ENCODE assay signal across 8 cellular contexts in the genomic region with DNA sequence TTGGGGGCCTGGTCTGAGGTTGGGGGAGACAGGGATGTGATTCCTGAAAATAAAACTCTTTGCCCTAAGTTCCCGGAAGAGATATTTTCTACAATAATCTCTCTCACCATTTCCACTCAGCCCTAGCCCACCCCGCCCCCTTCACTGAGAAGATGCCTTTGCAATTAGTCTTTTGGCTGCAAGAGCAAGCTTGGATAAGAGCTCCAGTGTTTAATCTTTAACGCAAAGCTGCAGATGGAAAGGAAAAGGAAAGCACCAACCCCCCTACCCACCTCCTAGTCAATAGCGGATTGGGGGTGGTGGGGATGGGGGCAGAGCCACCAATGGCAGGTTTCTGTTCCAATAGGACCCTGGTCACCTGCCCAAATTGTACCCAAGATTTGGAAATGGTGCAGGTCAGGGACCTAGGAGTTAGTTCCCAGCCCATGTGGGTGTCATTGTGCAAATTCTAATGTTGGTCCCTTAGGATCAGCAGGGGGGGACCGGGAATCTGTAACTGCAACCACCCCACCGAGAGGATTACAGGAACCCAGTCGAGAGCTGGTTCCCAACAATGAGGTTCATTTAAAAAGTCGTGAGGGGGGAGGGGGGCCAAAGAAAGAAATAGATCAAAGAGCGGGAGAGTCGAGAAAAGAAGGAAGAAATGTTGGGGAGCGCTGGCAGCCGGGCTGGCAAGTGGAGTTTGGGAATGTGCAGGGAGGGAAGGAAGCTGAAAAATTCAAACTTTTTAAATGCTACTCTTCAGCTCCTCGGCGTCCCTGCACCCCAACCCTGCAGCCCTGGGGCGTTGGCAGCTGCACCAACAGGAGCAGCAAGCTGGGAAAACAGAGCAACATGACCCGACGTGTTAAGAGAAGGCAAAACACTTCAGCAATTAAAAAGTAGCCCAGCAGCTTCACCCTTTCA. TPM values are rescaled to one million over a fixed set of nuclear protein-coding genes. Genes with fewer than 3 reads are reported as not detected.
DNase-seq lines count a peak whose midpoint lies in the region; ATAC-seq and TF ChIP-seq lines count a peak whose summit lies in the region.

No MANE protein-coding gene starts in this region.

- CTCF ChIA-PET in activated CD4-positive, alpha-beta T cell treated with anti-CD3 and anti-CD28 coated beads for 36 hours (lab: Charles Lee) = interaction anchor here (0.7 to 7.5 kb wide), 14 partner anchors 10 to 543 kb away, joined by 3 to 61 read pairs (median 6); no protein-coding TSS in a partner anchor

- POLR2A ChIA-PET in activated CD4-positive, alpha-beta T cell treated with anti-CD3 and anti-CD28 coated beads for 36 hours (lab: Charles Lee) = interaction anchor here (0.6 to 5.1 kb wide), 8 partner anchors 10 to 344 kb away, joined by 3 to 68 read pairs (median 6); no protein-coding TSS in a partner anchor

- H3K27me3 ChIP-seq in osteoblast (ENCODE audit: insufficient read depth, low read length) = no peaks in the 10 kb centered on the region

- no peaks in the 10 kb centered on the region for H3K9me3 ChIP-seq in osteoblast (ENCODE audit: low read depth, low read length)

- peaks cover 51% of the 10 kb centered on the region for H3K79me2 ChIP-seq in osteoblast (ENCODE audit: insufficient read depth, low read length)

- intact Hi-C loops in activated CD4-positive, alpha-beta T cell treated with anti-CD3 and anti-CD28 coated beads for 36 hours (cut with DNase I, micrococcal nuclease) = loop anchor here (1.0 to 10.0 kb wide), 11 partner anchors 25 to 1549 kb away; a partner anchor contains a TSS

- peaks cover 35% of the 10 kb centered on the region for H3K4me1 ChIP-seq in osteoblast (ENCODE audit: insufficient read depth, low read length)

- peaks cover 40% of the 10 kb centered on the region for H3K36me3 ChIP-seq in osteoblast (ENCODE audit: insufficient read depth, low read length)

- H4K20me1 ChIP-seq in osteoblast (ENCODE audit: insufficient read depth, low read length) = peaks cover 40% of the 10 kb centered on the region

- peak overlapping the region; percentile 87 for H3K4me3 ChIP-seq in osteoblast (ENCODE audit: insufficient read depth, low read length)

- peak overlapping the region; percentile 99 for H3K4me2 ChIP-seq in osteoblast (ENCODE audit: insufficient read depth, low read length)

- no peak overlapping the region for H2AFZ ChIP-seq in osteoblast (ENCODE audit: low read length)

- DNase-seq in activated CD4-positive, alpha-beta T cell treated with anti-CD3 and anti-CD28 coated beads for 36 hours = peak; percentile 66
- DNase-seq in activated CD4-positive, alpha-beta T cell treated with anti-CD3 and anti-CD28 coated beads for 1 hour = no peak
- DNase-seq in fibroblast of gingiva (ENCODE audit: low read depth) (peak; percentile 27), osteoblast (ENCODE audit: insufficient read length, low spot score, missing footprints) (peak; percentile 83), globus pallidus (ENCODE audit: low spot score) (no peak), NCI-H1694 treated with DMSO at 0.1 percent for 48 hours (lab: John Stamatoyannopoulos, UW) (no peak)

- H3K9me3 Mint-ChIP-seq in activated CD4-positive, alpha-beta T cell treated with anti-CD3 and anti-CD28 coated beads for 36 hours (ENCODE audit: low read depth) = no peaks in the 10 kb centered on the region
- H3K9me3 Mint-ChIP-seq in T-helper 1 cell treated with Interleukin-12 subunit alpha and Interleukin-12 subunit beta and Interleukin-4 antibody, amounts not matched to agents 30 μg/mL and 1 μg/mL, for 36 hours = no peaks in the 10 kb centered on the region

- peak overlapping the region; percentile 100 for H3K27ac Mint-ChIP-seq in activated CD4-positive, alpha-beta T cell treated with anti-CD3 and anti-CD28 coated beads for 36 hours
- peak overlapping the region; percentile 99 for H3K27ac Mint-ChIP-seq in T-helper 1 cell treated with Interleukin-12 subunit alpha and Interleukin-12 subunit beta and Interleukin-4 antibody, amounts not matched to agents 30 μg/mL and 1 μg/mL, for 36 hours

- no peak for TF ChIP-seq CTCF in osteoblast (IDR thresholded peaks at IDR 0.05; ENCODE audit: extremely low read depth, low read depth, low read length)

- peaks cover 64% of the 10 kb centered on the region for H3K36me3 Mint-ChIP-seq in activated CD4-positive, alpha-beta T cell treated with anti-CD3 and anti-CD28 coated beads for 36 hours (ENCODE audit: low read depth)
- peaks cover 50% of the 10 kb centered on the region for H3K36me3 Mint-ChIP-seq in T-helper 1 cell treated with Interleukin-12 subunit alpha and Interleukin-12 subunit beta and Interleukin-4 antibody, amounts not matched to agents 30 μg/mL and 1 μg/mL, for 36 hours (ENCODE audit: low read depth)

- peak overlapping the region; percentile 100 for H3K27ac ChIP-seq in osteoblast (ENCODE audit: low read depth, low read length)

- ATAC-seq in activated CD4-positive, alpha-beta T cell treated with anti-CD3 and anti-CD28 coated beads for 36 hours = no peak
- no peak for ATAC-seq in GM18861 (IDR thresholded peaks at IDR 0.05; ENCODE audit: unreplicated experiment)

- no peaks in the 10 kb centered on the region for H3K27me3 Mint-ChIP-seq in activated CD4-positive, alpha-beta T cell treated with anti-CD3 and anti-CD28 coated beads for 36 hours
- no peaks in the 10 kb centered on the region for H3K27me3 Mint-ChIP-seq in T-helper 1 cell treated with Interleukin-12 subunit alpha and Interleukin-12 subunit beta and Interleukin-4 antibody, amounts not matched to agents 30 μg/mL and 1 μg/mL, for 36 hours (ENCODE audit: low read depth)

- H3K4me1 Mint-ChIP-seq in activated CD4-positive, alpha-beta T cell treated with anti-CD3 and anti-CD28 coated beads for 36 hours = peaks cover 44% of the 10 kb centered on the region
- peaks cover 50% of the 10 kb centered on the region for H3K4me1 Mint-ChIP-seq in T-helper 1 cell treated with Interleukin-12 subunit alpha and Interleukin-12 subunit beta and Interleukin-4 antibody, amounts not matched to agents 30 μg/mL and 1 μg/mL, for 36 hours (ENCODE audit: low read depth)

- H3K4me3 Mint-ChIP-seq in activated CD4-positive, alpha-beta T cell treated with anti-CD3 and anti-CD28 coated beads for 36 hours = peak overlapping the region; percentile 90
- H3K4me3 Mint-ChIP-seq in T-helper 1 cell treated with Interleukin-12 subunit alpha and Interleukin-12 subunit beta and Interleukin-4 antibody, amounts not matched to agents 30 μg/mL and 1 μg/mL, for 36 hours = peak overlapping the region; percentile 91

RNA-seq across cellular contexts. Expression of a gene that starts 1.5 kb away (rescaled TPM):
- 10 to 100 TPM; 72.1 to 96.9 TPM for total RNA-seq in activated CD4-positive, alpha-beta T cell treated with anti-CD3 and anti-CD28 coated beads for 36 hours
- 46.7 and 47.1 TPM in 2 replicates for total RNA-seq in osteoblast

Comparison
In these comparisons a context has a peak if more than half of its experiments do, and no peak if none do; other contexts are left out.
1. DNase-seq: peak in activated CD4-positive, alpha-beta T cell treated with anti-CD3 and anti-CD28 coated beads for 36 hours (single experiment), fibroblast of gingiva (single experiment) and osteoblast (single experiment); none in activated CD4-positive, alpha-beta T cell treated with anti-CD3 and anti-CD28 coated beads for 1 hour (single experiment), globus pallidus (single experiment) and NCI-H1694 treated with DMSO at 0.1 percent for 48 hours (single experiment).